ENCODE assay signal across 13 cellular contexts in the genomic region with DNA sequence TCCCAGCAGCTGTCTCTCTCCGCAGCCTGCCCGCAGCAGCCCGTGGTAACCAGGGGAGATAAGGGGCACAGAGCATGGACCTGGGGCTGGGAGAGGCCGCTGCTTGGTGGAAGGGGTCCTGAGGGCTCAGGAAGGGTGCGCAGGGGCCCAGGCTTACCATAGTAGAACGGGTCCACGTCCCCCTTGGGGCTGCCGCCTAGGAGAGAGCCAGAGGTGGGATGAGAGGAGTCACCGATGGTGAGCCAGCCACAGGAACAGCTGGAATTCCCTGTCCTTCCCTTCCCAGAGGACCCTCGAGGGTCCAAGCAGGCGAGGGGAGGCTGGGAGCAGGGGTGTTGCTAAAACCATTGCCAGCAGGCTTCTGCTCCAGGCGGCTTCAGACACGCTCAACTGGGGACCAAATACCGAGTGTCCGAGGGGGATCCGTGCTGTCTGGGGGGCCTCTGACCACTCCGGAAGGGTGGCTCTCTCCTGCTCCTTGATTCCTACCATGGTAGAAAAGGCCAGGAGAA. TPM values are rescaled to one million over a fixed set of nuclear protein-coding genes. Genes with fewer than 3 reads are reported as not detected.
DNase-seq lines count a peak whose midpoint lies in the region; ATAC-seq and TF ChIP-seq lines count a peak whose summit lies in the region.
"Had no signal": no experiment of that assay in that cellular context is flagged by ENCODE, and none has a peak within 500 bp of the region (broad histone marks: within the 10 kb centered on the region; RNA-seq: fewer than 3 reads in every experiment).

No MANE protein-coding gene starts in this region.

- peaks cover 5% of the 10 kb centered on the region for H3K4me1 ChIP-seq in RWPE2 (ENCODE audit: insufficient read depth, poor library complexity, severe bottlenecking)
- peaks cover 47 to 77% (median 65%) of the 10 kb centered on the region in 6 donors for H3K4me1 ChIP-seq in spleen

- DNase-seq in activated CD4-positive, alpha-beta T cell treated with anti-CD3 and anti-CD28 coated beads, Interleukin-2, amount 10 ng/mL, durations not matched to agents 24 days and 14 days = no peak
- DNase-seq in activated CD4-positive, alpha-beta T cell treated with anti-CD3 and anti-CD28 coated beads for 36 hours = no peak
- DNase-seq in RWPE2 (ENCODE audit: low spot score) (peak; percentile 23), epithelial cell of proximal tubule (ENCODE audit: low read depth) (no peak), spleen (peak; percentile 64), OCI-M2 (lab: John Stamatoyannopoulos, UW; ENCODE audit: unreplicated experiment) (no peak)
- DNase-seq: NCI-H1694 had no signal

- TF ChIP-seq CTCF in RWPE2 (IDR thresholded peaks at IDR 0.05; ENCODE audit: poor library complexity, severe bottlenecking) (no peak), epithelial cell of proximal tubule (conservative IDR thresholded peaks at IDR 0.05; ENCODE audit: low read depth, low read length) (no peak), spleen (IDR thresholded peaks at IDR 0.05 in 8 of 11, conservative IDR thresholded peaks at IDR 0.05 in 3 of 11) (no peak)

- no peaks in the 10 kb centered on the region for H3K9me3 Mint-ChIP-seq in activated CD4-positive, alpha-beta T cell treated with anti-CD3 and anti-CD28 coated beads, Interleukin-2, amount 10 ng/mL, durations not matched to agents 24 days and 14 days
- H3K9me3 Mint-ChIP-seq in activated CD4-positive, alpha-beta T cell treated with anti-CD3 and anti-CD28 coated beads for 36 hours (ENCODE audit: low read depth) = no peaks in the 10 kb centered on the region

- H3K27ac Mint-ChIP-seq in activated CD4-positive, alpha-beta T cell treated with anti-CD3 and anti-CD28 coated beads, Interleukin-2, amount 10 ng/mL, durations not matched to agents 24 days and 14 days = peak overlapping the region; percentile 67
- H3K27ac Mint-ChIP-seq in activated CD4-positive, alpha-beta T cell treated with anti-CD3 and anti-CD28 coated beads for 36 hours = no peak overlapping the region

- POLR2A ChIA-PET in activated CD4-positive, alpha-beta T cell treated with anti-CD3 and anti-CD28 coated beads for 36 hours (lab: Charles Lee) = interaction anchor here (0.9 kb wide), 1 partner anchor 9 kb away, joined by 3 read pairs; no protein-coding TSS in a partner anchor

- CTCF ChIA-PET in activated CD4-positive, alpha-beta T cell treated with anti-CD3 and anti-CD28 coated beads for 36 hours (lab: Charles Lee) = interaction anchor here (0.6 to 7.1 kb wide), 20 partner anchors 7 to 569 kb away, joined by 3 to 67 read pairs (median 4); a partner anchor contains a TSS

- H3K4me1 Mint-ChIP-seq in activated CD4-positive, alpha-beta T cell treated with anti-CD3 and anti-CD28 coated beads, Interleukin-2, amount 10 ng/mL, durations not matched to agents 24 days and 14 days = peaks cover 58% of the 10 kb centered on the region
- H3K4me1 Mint-ChIP-seq in activated CD4-positive, alpha-beta T cell treated with anti-CD3 and anti-CD28 coated beads for 36 hours = peaks cover 43% of the 10 kb centered on the region

- intact Hi-C loops in activated CD4-positive, alpha-beta T cell treated with anti-CD3 and anti-CD28 coated beads, Interleukin-2, amount 10 ng/mL, durations not matched to agents 24 days and 14 days (cut with micrococcal nuclease) = loop anchor here (1.0 kb wide), 1 partner anchor 7 kb away; no protein-coding TSS in a partner anchor
- intact Hi-C loops in activated CD4-positive, alpha-beta T cell treated with anti-CD3 and anti-CD28 coated beads for 36 hours (cut with DNase I, micrococcal nuclease) = loop anchor here (1.0 kb wide), 2 partner anchors 125 to 231 kb away; no protein-coding TSS in a partner anchor
- intact Hi-C loops in spleen (cut with DNase I; ENCODE audit: low total_unique reads) = no loop called here

- H3K9me3 ChIP-seq in RWPE2 (ENCODE audit: severe bottlenecking) (no peaks in the 10 kb centered on the region), spleen (no peaks in the 10 kb centered on the region)
- H3K9me3 ChIP-seq: tibial artery had no signal

- peaks cover 2% of the 10 kb centered on the region for H3K27me3 Mint-ChIP-seq in activated CD4-positive, alpha-beta T cell treated with anti-CD3 and anti-CD28 coated beads, Interleukin-2, amount 10 ng/mL, durations not matched to agents 24 days and 14 days
- H3K27me3 Mint-ChIP-seq in activated CD4-positive, alpha-beta T cell treated with anti-CD3 and anti-CD28 coated beads for 36 hours = no peaks in the 10 kb centered on the region

- no peaks in the 10 kb centered on the region for H3K27me3 ChIP-seq in RWPE2 (ENCODE audit: insufficient read depth, poor library complexity, severe bottlenecking)
- peaks cover 0 to 41% (median 0%) of the 10 kb centered on the region in 7 donors for H3K27me3 ChIP-seq in spleen (replicated peaks in 1 of 7)
- H3K27me3 ChIP-seq: cardiac muscle cell had no signal

- H3K36me3 ChIP-seq in RWPE2 (ENCODE audit: low read depth) = no peaks in the 10 kb centered on the region
- H3K36me3 ChIP-seq in spleen = no peaks in the 10 kb centered on the region
- H3K36me3 ChIP-seq: cardiac muscle cell, tibial artery had no signal

- H3K4me3 ChIP-seq in RWPE2 (ENCODE audit: severe bottlenecking) = no peak overlapping the region
- peak overlapping the region; percentile 92 for H3K4me3 ChIP-seq in epithelial cell of proximal tubule (ENCODE audit: low read depth, low read length)
- H3K4me3 ChIP-seq in spleen = no peak overlapping the region
- H3K4me3 ChIP-seq: cardiac muscle cell, tibial artery had no signal

- H3K4me3 Mint-ChIP-seq in activated CD4-positive, alpha-beta T cell treated with anti-CD3 and anti-CD28 coated beads, Interleukin-2, amount 10 ng/mL, durations not matched to agents 24 days and 14 days = peak overlapping the region; percentile 41
- H3K4me3 Mint-ChIP-seq in activated CD4-positive, alpha-beta T cell treated with anti-CD3 and anti-CD28 coated beads for 36 hours = no peak overlapping the region

- TF ChIP-seq POLR2A in spleen (IDR thresholded peaks at IDR 0.05) = no peak

- H3K27ac ChIP-seq in RWPE2 (ENCODE audit: poor library complexity, severe bottlenecking) (no peak overlapping the region), spleen (peak overlapping the region; percentile 70 to 92 (median 80))
- H3K27ac ChIP-seq: cardiac muscle cell, HL-60 had no signal

- peaks cover 4% of the 10 kb centered on the region for H3K36me3 Mint-ChIP-seq in activated CD4-positive, alpha-beta T cell treated with anti-CD3 and anti-CD28 coated beads, Interleukin-2, amount 10 ng/mL, durations not matched to agents 24 days and 14 days (ENCODE audit: low read depth)
- no peaks in the 10 kb centered on the region for H3K36me3 Mint-ChIP-seq in activated CD4-positive, alpha-beta T cell treated with anti-CD3 and anti-CD28 coated beads for 36 hours (ENCODE audit: low read depth)

- 74 to 92% (median 85%) methylated on average over 15 to 17 of the region's 17 CpGs for WGBS in spleen, 5 donors

- ATAC-seq in activated CD4-positive, alpha-beta T cell treated with anti-CD3 and anti-CD28 coated beads for 36 hours = no peak
- no peak for ATAC-seq in RWPE2 (ENCODE audit: low read depth)
- no peak for ATAC-seq in HG02884 (IDR thresholded peaks at IDR 0.05; ENCODE audit: unreplicated experiment)
- no peak for ATAC-seq in GM18873 (IDR thresholded peaks at IDR 0.05; ENCODE audit: low FRiP score, unreplicated experiment)

RNA-seq across cellular contexts. Expression of a gene that starts 2.0 kb away (rescaled TPM):
- 1.1 and 1.9 TPM in 2 replicates for total RNA-seq in activated CD4-positive, alpha-beta T cell treated with anti-CD3 and anti-CD28 coated beads, Interleukin-2, amount 10 ng/mL, durations not matched to agents 24 days and 14 days
- 1 to 10 TPM in 1 of 2 experiments, under 1 TPM in 1; 0.91 to 1.1 TPM for total RNA-seq in activated CD4-positive, alpha-beta T cell treated with anti-CD3 and anti-CD28 coated beads for 36 hours
- total RNA-seq in epithelial cell of proximal tubule (109 and 286 TPM in 2 replicates), spleen (10 to 100 TPM in 2 of 7 donors, 1 to 10 TPM in 5; 4.7 to 20.0 (median 7.3) TPM)
- polyA plus RNA-seq in spleen = 10 to 100 TPM in 1 of 3 donors, 1 to 10 TPM in 2; 8.3 to 18.4 (median 9.8) TPM

RNA-seq across cellular contexts. Expression of a gene that starts 25.6 kb away (rescaled TPM):
- 0.02 TPM in 1 of 2 replicates, not detected in the other for total RNA-seq in activated CD4-positive, alpha-beta T cell treated with anti-CD3 and anti-CD28 coated beads, Interleukin-2, amount 10 ng/mL, durations not matched to agents 24 days and 14 days
- under 1 TPM; 0.05 to 0.67 TPM for total RNA-seq in activated CD4-positive, alpha-beta T cell treated with anti-CD3 and anti-CD28 coated beads for 36 hours
- 0.29 and 4.0 TPM in 2 replicates for total RNA-seq in epithelial cell of proximal tubule
- 10 to 100 TPM in 1 of 7 donors, 1 to 10 TPM in 5, under 1 TPM in 1; 0.54 to 10.7 (median 3.6) TPM for total RNA-seq in spleen
- under 1 TPM; 0.07 to 0.41 (median 0.35) TPM for polyA plus RNA-seq in spleen
- polyA plus RNA-seq: cardiac muscle cell had no signal

RNA-seq across cellular contexts. Expression of a gene that starts 53.9 kb away (rescaled TPM):
- total RNA-seq in activated CD4-positive, alpha-beta T cell treated with anti-CD3 and anti-CD28 coated beads, Interleukin-2, amount 10 ng/mL, durations not matched to agents 24 days and 14 days = not detected in 2 replicates
- under 1 TPM; 0.46 to 0.47 TPM for total RNA-seq in activated CD4-positive, alpha-beta T cell treated with anti-CD3 and anti-CD28 coated beads for 36 hours
- total RNA-seq in epithelial cell of proximal tubule = 23.9 and 71.2 TPM in 2 replicates
- total RNA-seq in spleen = 100 to 1,000 TPM in 5 of 7 donors, 10 to 100 TPM in 2; 75.4 to 230 (median 140) TPM
- 10 to 100 TPM; 40.8 to 71.5 (median 51.4) TPM for polyA plus RNA-seq in spleen
- total RNA-seq: T-helper 2 cell treated with Interferon-gamma antibody and Interleukin-4, amounts not matched to agents 100 ng/mL and 5 ng/mL, for 36 hours had no signal

Comparison
In these comparisons a context has a peak if more than half of its experiments do, and no peak if none do; other contexts are left out.
1. DNase-seq: peak in RWPE2 (single experiment) and spleen (single experiment); none in activated CD4-positive, alpha-beta T cell treated with anti-CD3 and anti-CD28 coated beads, Interleukin-2, amount 10 ng/mL, durations not matched to agents 24 days and 14 days (single experiment), activated CD4-positive, alpha-beta T cell treated with anti-CD3 and anti-CD28 coated beads for 36 hours (single experiment), epithelial cell of proximal tubule (single experiment) and OCI-M2 (single experiment).
2. RNA of a gene that starts 53.9 kb away (total RNA-seq): 75.4 to 230 TPM in spleen and 23.9 to 71.2 TPM in epithelial cell of proximal tubule; 0.46 to 0.47 TPM in activated CD4-positive, alpha-beta T cell treated with anti-CD3 and anti-CD28 coated beads for 36 hours and not detected in activated CD4-positive, alpha-beta T cell treated with anti-CD3 and anti-CD28 coated beads, Interleukin-2, amount 10 ng/mL, durations not matched to agents 24 days and 14 days; every median in the first group is over 10 times any median in the second.